8 cellular contexts compared by ENCODE assay signal in the genomic region with DNA sequence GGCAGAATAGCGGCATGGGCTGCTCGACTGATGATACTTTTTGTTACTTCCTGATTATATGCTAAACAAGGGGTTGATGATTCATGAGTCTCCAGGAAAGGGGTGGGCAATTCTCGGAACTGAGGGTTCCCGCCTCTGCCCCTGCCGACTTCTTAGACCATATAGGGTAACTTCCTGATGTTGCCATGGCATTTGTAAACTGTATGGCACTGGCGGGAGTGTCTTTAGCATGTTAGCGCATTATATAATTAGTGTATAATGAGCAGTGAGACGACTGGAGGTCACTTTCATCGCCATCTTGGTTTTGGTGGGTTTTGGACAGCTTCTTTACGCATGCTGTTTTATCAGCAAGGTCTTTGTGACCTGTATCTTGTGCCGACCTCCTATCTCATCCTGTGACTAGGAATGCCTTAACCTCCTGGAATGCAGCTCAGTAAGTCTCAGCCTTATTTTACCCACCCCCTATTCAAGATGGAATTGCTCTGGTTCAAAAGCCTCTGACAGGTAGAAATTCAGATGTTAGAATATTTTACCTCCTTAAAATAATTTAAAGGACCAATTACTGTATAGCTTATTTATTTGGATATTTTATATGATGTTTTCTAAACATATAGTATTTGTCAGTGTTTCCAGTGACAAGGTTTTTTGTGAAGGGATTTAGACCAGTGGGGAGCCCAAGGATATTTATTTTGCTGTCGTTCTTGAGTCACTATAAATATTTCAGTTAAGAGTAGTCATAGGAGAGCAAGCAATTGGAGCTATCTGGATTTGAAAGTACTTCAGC.
A peak's percentile ranks its signal among the peaks of the same experiment; 100 is the strongest.
DNase-seq lines count a peak whose midpoint lies in the region; ATAC-seq, FAIRE-seq and TF ChIP-seq lines count a peak whose summit lies in the region.
"Had no signal": no experiment of that assay in that cellular context is flagged by ENCODE, and none has a peak within 500 bp of the region (broad histone marks: within the 10 kb centered on the region; RNA-seq: fewer than 3 reads in every experiment).

No MANE protein-coding gene starts in this region.

- peak overlapping the region; percentile 12 for H2AFZ ChIP-seq in IMR-90 (replicated peaks; ENCODE audit: low read length, poor library complexity)
- H2AFZ ChIP-seq in H1 (ENCODE audit: low read length), result peak overlapping the region; percentile 74; the same call in 1 of the 2 replicates
- H2AFZ ChIP-seq in HepG2 (ENCODE audit: low read length), result no peak overlapping the region

- H3K56ac ChIP-seq in IMR-90 (ENCODE audit: extremely low read depth, insufficient read depth, low read length) (peak overlapping the region; percentile 87), H1 (replicated peaks; ENCODE audit: insufficient read length, low read depth, low read length) (no peak overlapping the region)

- H3K79me1 ChIP-seq in IMR-90 (ENCODE audit: low read depth in 1 of 2, low read length in 2 of 2), result peaks cover 0 to 20% of the 10 kb centered on the region in 2 experiments; a peak in 1 of 4 replicates
- H3K79me1 ChIP-seq in H1 (ENCODE audit: low read depth, low read length), result no peaks in the 10 kb centered on the region

- 0 out of 2 replicates have a peak overlapping the region, but pooled peaks have one; percentile 75 for H2BK12ac ChIP-seq in H1 (ENCODE audit: low read depth, low read length)

- H3K18ac ChIP-seq in IMR-90 (ENCODE audit: low read depth, low read length), result peak overlapping the region; percentile 82; the same call in 1 of the 2 replicates
- no peak overlapping the region for H3K18ac ChIP-seq in H1 (ENCODE audit: extremely low read depth, low read length)

- H2BK5ac ChIP-seq in IMR-90 (ENCODE audit: low read depth, low read length, poor library complexity, severe bottlenecking), result peak overlapping the region; percentile 99
- no peak overlapping the region for H2BK5ac ChIP-seq in H1 (ENCODE audit: low read depth, low read length)

- H4K5ac ChIP-seq in IMR-90 (ENCODE audit: low read depth, low read length) (peak overlapping the region; percentile 71; the same call in 1 of the 2 replicates), H1 (ENCODE audit: insufficient read length, low read depth, low read length) (no peak overlapping the region)

- POLR2A ChIA-PET in IMR-90 (lab: Charles Lee; ENCODE audit: unreplicated experiment), result interaction anchor here (0.6 kb wide), 1 partner anchor 11 kb away, joined by 3 read pairs; no protein-coding TSS in a partner anchor
- POLR2A ChIA-PET in H1 (lab: Charles Lee; ENCODE audit: partially characterized antibody), result no interaction called here
- POLR2A ChIA-PET in HepG2 (lab: Yijun Ruan, JAX), result no interaction called here

- H3K9me3 ChIP-seq in IMR-90 (ENCODE audit: control insufficient read depth, insufficient read depth, low read length) (no peaks in the 10 kb centered on the region), H1 (ENCODE audit: insufficient read depth in 2 of 2, low read depth in 1 of 2, low read length in 1 of 2) (no peaks in the 10 kb centered on the region), HepG2 (ENCODE audit: low read length) (no peaks in the 10 kb centered on the region)

- FAIRE-seq in H1 (lab: Jason Lieb, UNC) (no peak), HepG2 (lab: Jason Lieb, UNC) (no peak)
- FAIRE-seq: bronchial epithelial cell had no signal

- ATAC-seq in IMR-90 (ENCODE audit: low read depth) (peak; percentile 42; the same call in 1 of the 2 replicates), HepG2 (no peak), HG02884 (IDR thresholded peaks at IDR 0.05; ENCODE audit: unreplicated experiment) (no peak)

- H3K4me3 ChIP-seq in IMR-90 (ENCODE audit: insufficient read depth, low read depth, low read length) (peak overlapping the region; percentile 35; the same call in 1 of the 2 replicates), H1 (ENCODE audit: extremely low read depth in 1 of 4, insufficient read depth in 2 of 4, low read depth in 3 of 4, low read length in 4 of 4) (no peak overlapping the region), HepG2 (replicated peaks in 1 of 3; ENCODE audit: insufficient read depth in 1 of 3, low read depth in 2 of 3, low read length in 3 of 3) (no peak overlapping the region)

- H3K9ac ChIP-seq in IMR-90 (ENCODE audit: low read depth, low read length) (no peak overlapping the region), H1 (replicated peaks in 1 of 4; ENCODE audit: extremely low read depth in 1 of 4, low read depth in 3 of 4, low read length in 3 of 4) (no peak overlapping the region), HepG2 (ENCODE audit: insufficient read depth, low read depth, low read length) (no peak overlapping the region)

- no peaks in the 10 kb centered on the region for H3K23me2 ChIP-seq in H1 (ENCODE audit: low read depth, low read length)

- peak overlapping the region; percentile 86 to 98 for H4K8ac ChIP-seq in IMR-90 (ENCODE audit: low read depth in 2 of 2, low read length in 2 of 2)
- H4K8ac ChIP-seq in H1 (ENCODE audit: extremely low read depth, insufficient read depth, low read length), result no peak overlapping the region

- 64% methylated on average over 3 of the region's 12 CpGs; no CpG with 5 or more reads in 1 of the 2 experiments for WGBS in IMR-90 (ENCODE audit: extremely low coverage in 2 of 2, insufficient read length in 1 of 2), 2 experiments
- WGBS in H1 (ENCODE audit: extremely low coverage in 1 of 2, insufficient coverage in 1 of 2, insufficient read length in 1 of 2, insufficient replicate concordance in 2 of 2, low coverage in 1 of 2, low lambda C conversion rate in 2 of 2, missing lambda C conversion rate in 1 of 2), 2 experiments, result 93% methylated on average over 12 of the region's 12 CpGs; no CpG with 5 or more reads in 1 of the 2 experiments
- WGBS in HepG2 (ENCODE audit: low lambda C conversion rate), result 22% methylated on average over 12 of the region's 12 CpGs

- no peaks in the 10 kb centered on the region for H3K79me2 ChIP-seq in H1 (ENCODE audit: control insufficient read depth in 1 of 2, insufficient read depth in 2 of 2, low read length in 2 of 2)
- no peaks in the 10 kb centered on the region for H3K79me2 ChIP-seq in HepG2 (ENCODE audit: insufficient read depth, low read length)

- H2AK9ac ChIP-seq in IMR-90 (replicated peaks; ENCODE audit: low read depth, low read length, poor library complexity), result no peak overlapping the region

- H4K20me1 ChIP-seq in IMR-90 (ENCODE audit: insufficient read depth, low read length) (no peaks in the 10 kb centered on the region), H1 (replicated peaks in 1 of 2; ENCODE audit: control insufficient read depth in 1 of 2, insufficient read depth in 2 of 2, low read length in 2 of 2) (no peaks in the 10 kb centered on the region), HepG2 (ENCODE audit: insufficient read depth, low read length) (no peaks in the 10 kb centered on the region)

- TF ChIP-seq RAD21 in IMR-90 (IDR thresholded peaks at IDR 0.05; ENCODE audit: low read length) (no peak), H1 (IDR thresholded peaks at IDR 0.05 in 1 of 2, conservative IDR thresholded peaks at IDR 0.05 in 1 of 2; ENCODE audit: low read depth in 2 of 2, low read length in 2 of 2) (no peak), HepG2 (CRISPR knock-in tag; IDR thresholded peaks at IDR 0.05) (no peak)

- in situ Hi-C loops in IMR-90 (cut with MboI; ENCODE audit: low sequenced_read_pairs) (no loop called here), HepG2 (cut with HindIII; ENCODE audit: extremely low pct_ligation_motif_present, low pct_unique_long_range_greater_than_20kb) (no loop called here)

- CTCF ChIA-PET in IMR-90 (lab: Yijun Ruan, JAX), result no interaction called here
- CTCF ChIA-PET in H1 (lab: Charles Lee; ENCODE audit: partially characterized antibody), result interaction anchor here (1.2 kb wide), 1 partner anchor 20 kb away, joined by 3 read pairs; no protein-coding TSS in a partner anchor
- CTCF ChIA-PET in HepG2 (lab: Yijun Ruan, JAX; ENCODE audit: low intra/inter-chr PET ratio, low total read pairs), result no interaction called here

- peak overlapping the region; percentile 89 for H3K4me2 ChIP-seq in IMR-90 (ENCODE audit: low read depth, low read length)
- no peak overlapping the region for H3K4me2 ChIP-seq in H1 (ENCODE audit: insufficient read depth in 1 of 2, low read depth in 2 of 2, low read length in 2 of 2)
- no peak overlapping the region for H3K4me2 ChIP-seq in HepG2 (ENCODE audit: low read depth, low read length)

- intact Hi-C loops in IMR-90 (cut with micrococcal nuclease) (no loop called here), HepG2 (cut with micrococcal nuclease; ENCODE audit: unreplicated experiment) (no loop called here)

- H2BK20ac ChIP-seq in IMR-90 (ENCODE audit: low read depth, low read length) (peak overlapping the region; percentile 100), H1 (ENCODE audit: low read length) (no peak overlapping the region)

- peak; percentile 27 for DNase-seq in IMR-90
- peak; percentile 90 for DNase-seq in SW480 (ENCODE audit: low spot score)
- DNase-seq in H1 (ENCODE audit: low read depth in 1 of 2, low spot score in 2 of 2), result no peak
- DNase-seq in stimulated activated CD8-positive, alpha-beta memory T cell treated with anti-CD3 and anti-CD28 coated beads, Interleukin-12 subunit alpha, Interleukin-12 subunit beta, amount 100 ng/mL, for 24 hours (ENCODE audit: extremely low read depth), result peak; percentile 11
- no peak for DNase-seq in HepG2 (ENCODE audit: low spot score)
- no peak for DNase-seq in NCI-H2029 treated with DMSO at 0.1 percent for 48 hours (lab: John Stamatoyannopoulos, UW)

- H2BK15ac ChIP-seq in IMR-90 (ENCODE audit: low read depth, low read length), result peak overlapping the region; percentile 99
- no peak overlapping the region for H2BK15ac ChIP-seq in H1 (ENCODE audit: low read length)

- H3K4me1 ChIP-seq in IMR-90 (ENCODE audit: control insufficient read depth, insufficient read depth, low read length) (peaks cover 18% of the 10 kb centered on the region), H1 (replicated peaks in 1 of 4; ENCODE audit: control insufficient read depth in 3 of 4, insufficient read depth in 4 of 4, low read length in 3 of 4) (peaks cover 0 to 3% (median 0%) of the 10 kb centered on the region in 4 experiments; a peak in 1 of 7 replicates), HepG2 (ENCODE audit: insufficient read depth, low read length) (no peaks in the 10 kb centered on the region)

- peak overlapping the region; percentile 96 for H3K27ac ChIP-seq in IMR-90 (ENCODE audit: insufficient read depth, low read length)
- H3K27ac ChIP-seq in H1 (ENCODE audit: low read depth, low read length), result no peak overlapping the region
- no peak overlapping the region for H3K27ac ChIP-seq in HepG2 (ENCODE audit: extremely low read length, insufficient read depth, low read length)

- H3K14ac ChIP-seq in IMR-90 (replicated peaks; ENCODE audit: low read depth, low read length), result peak overlapping the region; percentile 95
- H3K14ac ChIP-seq in H1 (ENCODE audit: insufficient read length), result no peak overlapping the region

- H3K27me3 ChIP-seq in IMR-90 (ENCODE audit: control insufficient read depth, insufficient read depth, low read length) (no peaks in the 10 kb centered on the region), H1 (replicated peaks in 1 of 4; ENCODE audit: control insufficient read depth in 3 of 4, extremely low read depth in 1 of 4, insufficient read depth in 3 of 4, low read length in 3 of 4) (no peaks in the 10 kb centered on the region), HepG2 (ENCODE audit: control insufficient read depth in 1 of 2, insufficient read depth in 2 of 2, low read length in 2 of 2) (no peaks in the 10 kb centered on the region)

- peaks cover 7% of the 10 kb centered on the region for H3K9me1 ChIP-seq in IMR-90 (ENCODE audit: insufficient read depth, low read length)

- peak overlapping the region; percentile 100 for H2BK120ac ChIP-seq in IMR-90 (ENCODE audit: low read depth, low read length)
- no peak overlapping the region for H2BK120ac ChIP-seq in H1 (replicated peaks; ENCODE audit: low read depth, low read length)

- TF ChIP-seq CTCF in IMR-90 (conservative IDR thresholded peaks at IDR 0.05; ENCODE audit: low read depth, low read length) (no peak), H1 (IDR thresholded peaks at IDR 0.05; ENCODE audit: control extremely low read depth in 1 of 3, insufficient read depth in 1 of 3, low read depth in 1 of 3, low read length in 3 of 3) (no peak), HepG2 (CRISPR knock-in tag; IDR thresholded peaks at IDR 0.05) (no peak)

- no peaks in the 10 kb centered on the region for H3K36me3 ChIP-seq in IMR-90 (ENCODE audit: control insufficient read depth, insufficient read depth, low read length)
- no peaks in the 10 kb centered on the region; a peak in 1 of 8 replicates for H3K36me3 ChIP-seq in H1 (ENCODE audit: control insufficient read depth in 2 of 4, insufficient read depth in 4 of 4, low read length in 3 of 4)
- no peaks in the 10 kb centered on the region for H3K36me3 ChIP-seq in HepG2 (replicated peaks in 1 of 2; ENCODE audit: control insufficient read depth in 1 of 2, insufficient read depth in 2 of 2, low read length in 2 of 2)

- dilution Hi-C loops in IMR-90 (cut with HindIII; ENCODE audit: low sequenced_read_pairs, unreplicated experiment), result no loop called here

- H3K4ac ChIP-seq in IMR-90 (ENCODE audit: low read depth, low read length) (peak overlapping the region; percentile 98), H1 (replicated peaks; ENCODE audit: insufficient read length, low read depth, low read length) (no peak overlapping the region)

- BruUV-seq in IMR-90 (replicated peaks; lab: Mats Ljungman, UMichigan), result no TSS peak
- BruUV-seq in HepG2 (replicated peaks; lab: Mats Ljungman, UMichigan), result no TSS peak

- H3K23ac ChIP-seq in IMR-90 (ENCODE audit: low read depth, low read length) (peak overlapping the region; percentile 99), H1 (ENCODE audit: insufficient read length) (no peak overlapping the region)

- H2AK5ac ChIP-seq in IMR-90 (ENCODE audit: low read depth, low read length) (peak overlapping the region; percentile 88), H1 (ENCODE audit: low read depth, low read length) (no peak overlapping the region)

- TF ChIP-seq POLR2A in IMR-90 (IDR thresholded peaks at IDR 0.05; ENCODE audit: low read depth, low read length), result no peak
- no peak for TF ChIP-seq POLR2A in H1 (IDR thresholded peaks at IDR 0.05; ENCODE audit: control extremely low read depth in 1 of 2, low read depth in 2 of 2, low read length in 2 of 2)
- TF ChIP-seq POLR2A in HepG2 (IDR thresholded peaks at IDR 0.05; ENCODE audit: insufficient read depth in 1 of 2, low read depth in 2 of 2, low read length in 2 of 2), result no peak

- TF ChIP-seq EP300 in H1 (IDR thresholded peaks at IDR 0.05; ENCODE audit: borderline replicate concordance in 1 of 2, low read depth in 2 of 2, low read length in 2 of 2), result no peak
- TF ChIP-seq EP300 in HepG2 (IDR thresholded peaks at IDR 0.05; ENCODE audit: low read depth in 2 of 2, low read length in 2 of 2), result no peak
- no peak for TF ChIP-seq EP300 in HepG2 (CRISPR knock-in tag; IDR thresholded peaks at IDR 0.05; ENCODE audit: borderline replicate concordance)

- peak overlapping the region; percentile 98 for H4K91ac ChIP-seq in IMR-90 (ENCODE audit: insufficient read depth, low read depth, low read length)
- no peak overlapping the region for H4K91ac ChIP-seq in H1 (replicated peaks; ENCODE audit: insufficient read length, low read length)

Comparison
In these comparisons a context has a peak if more than half of its experiments do, and no peak if none do; other contexts are left out.
1. DNase-seq: peak in IMR-90 (single experiment), SW480 (single experiment) and stimulated activated CD8-positive, alpha-beta memory T cell treated with anti-CD3 and anti-CD28 coated beads, Interleukin-12 subunit alpha, Interleukin-12 subunit beta, amount 100 ng/mL, for 24 hours (single experiment); none in H1 (0 of 2), HepG2 (single experiment) and NCI-H2029 treated with DMSO at 0.1 percent for 48 hours (single experiment).